4 cellular contexts compared by ENCODE assay signal in the genomic region with DNA sequence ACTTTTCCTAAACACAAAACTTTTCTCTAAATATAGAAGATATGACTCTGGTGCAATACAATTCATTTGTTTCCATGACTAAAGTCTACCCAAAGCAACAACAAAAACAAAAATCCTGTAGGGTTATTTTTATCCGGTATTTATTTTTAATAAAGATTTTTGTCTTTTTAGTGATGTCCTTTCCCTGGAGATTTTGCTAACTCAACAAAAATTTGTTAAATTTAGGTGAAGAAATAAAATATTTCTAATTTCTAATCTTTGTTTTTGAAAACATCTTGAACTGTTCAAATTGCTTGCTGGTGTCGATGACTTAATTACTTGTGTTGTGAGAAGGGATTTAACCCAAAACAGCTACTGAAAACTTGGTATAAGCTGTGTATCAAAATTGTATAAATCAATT.
TF ChIP-seq lines count a peak whose summit lies in the region.

No MANE protein-coding gene starts in this region.

TF ChIP-seq in HepG2, 621 proteins besides CTCF, POLR2A, EP300 and RAD21:
- TF ChIP-seq MAFF (IDR thresholded peaks at IDR 0.05; ENCODE audit: low read depth, low read length) (peak; percentile 67), MAFK (conservative IDR thresholded peaks at IDR 0.05 in 1 of 2, IDR thresholded peaks at IDR 0.05 in 1 of 2; ENCODE audit: low read length in 2 of 2) (peak; percentile 75 to 86)
- TF ChIP-seq, protein P1, sequence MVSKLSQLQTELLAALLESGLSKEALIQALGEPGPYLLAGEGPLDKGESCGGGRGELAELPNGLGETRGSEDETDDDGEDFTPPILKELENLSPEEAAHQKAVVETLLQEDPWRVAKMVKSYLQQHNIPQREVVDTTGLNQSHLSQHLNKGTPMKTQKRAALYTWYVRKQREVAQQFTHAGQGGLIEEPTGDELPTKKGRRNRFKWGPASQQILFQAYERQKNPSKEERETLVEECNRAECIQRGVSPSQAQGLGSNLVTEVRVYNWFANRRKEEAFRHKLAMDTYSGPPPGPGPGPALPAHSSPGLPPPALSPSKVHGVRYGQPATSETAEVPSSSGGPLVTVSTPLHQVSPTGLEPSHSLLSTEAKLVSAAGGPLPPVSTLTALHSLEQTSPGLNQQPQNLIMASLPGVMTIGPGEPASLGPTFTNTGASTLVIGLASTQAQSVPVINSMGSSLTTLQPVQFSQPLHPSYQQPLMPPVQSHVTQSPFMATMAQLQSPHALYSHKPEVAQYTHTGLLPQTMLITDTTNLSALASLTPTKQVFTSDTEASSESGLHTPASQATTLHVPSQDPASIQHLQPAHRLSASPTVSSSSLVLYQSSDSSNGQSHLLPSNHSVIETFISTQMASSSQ (IDR thresholded peaks at IDR 0.05; ENCODE audit: low read depth) = no peak
- TF ChIP-seq, protein P1 (CRISPR knock-in tag; IDR thresholded peaks at IDR 0.05; ENCODE audit: borderline replicate concordance) = no peak

TF ChIP-seq in A549, 52 proteins besides CTCF, POLR2A, EP300 and RAD21:
- no peak for TF ChIP-seq RARB (CRISPR knock-in tag; IDR thresholded peaks at IDR 0.05)
- peak; percentile 22 for TF ChIP-seq MAFK (IDR thresholded peaks at IDR 0.05; ENCODE audit: partially characterized antibody)

TF ChIP-seq in IMR-90, 13 proteins besides CTCF, POLR2A, EP300 and RAD21:
- TF ChIP-seq CHD1 (IDR thresholded peaks at IDR 0.05; ENCODE audit: low read depth, low read length) (no peak), MAFK (IDR thresholded peaks at IDR 0.05; ENCODE audit: low read depth, low read length) (peak; percentile 68)
TF ChIP-seq in IMR-90: peak in this region for 1.

TF ChIP-seq in K562, 482 proteins besides CTCF, POLR2A, EP300 and RAD21:
- TF ChIP-seq, protein P2, sequence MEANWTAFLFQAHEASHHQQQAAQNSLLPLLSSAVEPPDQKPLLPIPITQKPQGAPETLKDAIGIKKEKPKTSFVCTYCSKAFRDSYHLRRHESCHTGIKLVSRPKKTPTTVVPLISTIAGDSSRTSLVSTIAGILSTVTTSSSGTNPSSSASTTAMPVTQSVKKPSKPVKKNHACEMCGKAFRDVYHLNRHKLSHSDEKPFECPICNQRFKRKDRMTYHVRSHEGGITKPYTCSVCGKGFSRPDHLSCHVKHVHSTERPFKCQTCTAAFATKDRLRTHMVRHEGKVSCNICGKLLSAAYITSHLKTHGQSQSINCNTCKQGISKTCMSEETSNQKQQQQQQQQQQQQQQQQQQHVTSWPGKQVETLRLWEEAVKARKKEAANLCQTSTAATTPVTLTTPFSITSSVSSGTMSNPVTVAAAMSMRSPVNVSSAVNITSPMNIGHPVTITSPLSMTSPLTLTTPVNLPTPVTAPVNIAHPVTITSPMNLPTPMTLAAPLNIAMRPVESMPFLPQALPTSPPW (CRISPR knock-in tag; IDR thresholded peaks at IDR 0.05) = no peak
- TF ChIP-seq, protein P3, sequence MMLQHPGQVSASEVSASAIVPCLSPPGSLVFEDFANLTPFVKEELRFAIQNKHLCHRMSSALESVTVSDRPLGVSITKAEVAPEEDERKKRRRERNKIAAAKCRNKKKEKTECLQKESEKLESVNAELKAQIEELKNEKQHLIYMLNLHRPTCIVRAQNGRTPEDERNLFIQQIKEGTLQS (IDR thresholded peaks at IDR 0.05) = no peak
- TF ChIP-seq, protein P3 (CRISPR knock-in tag; conservative IDR thresholded peaks at IDR 0.05) = no peak
- no peak for TF ChIP-seq ILF3 (IDR thresholded peaks at IDR 0.05; ENCODE audit: borderline replicate concordance)
- TF ChIP-seq MAFG (tag; conservative IDR thresholded peaks at IDR 0.05) = 0 out of 2 replicates have a peak, but pooled peaks have one; percentile 44
- TF ChIP-seq ZNF316 (IDR thresholded peaks at IDR 0.05) = peak; percentile 71
- no peak for TF ChIP-seq ZNF780A (CRISPR knock-in tag; IDR thresholded peaks at IDR 0.05)
- no peak for TF ChIP-seq PHTF2 (CRISPR knock-in tag; IDR thresholded peaks at IDR 0.05)
- TF ChIP-seq C11orf30 (IDR thresholded peaks at IDR 0.05; ENCODE audit: low read depth) = peak; percentile 63
TF ChIP-seq in K562: peak in this region for 3.
